ENCODE assay signal across 23 cellular contexts in genomic region chr7:66804001-66804400, GRCh38.
A peak's percentile ranks its signal among the peaks of the same experiment; 100 is the strongest.
DNase-seq lines count a peak whose midpoint lies in the region; TF ChIP-seq lines count a peak whose summit lies in the region.
"Had no signal": no experiment of that assay in that cellular context is flagged by ENCODE, and none has a peak within 500 bp of the region (broad histone marks: within the 10 kb centered on the region; RNA-seq: fewer than 3 reads in every experiment).

No MANE protein-coding gene starts in this region.

- DNase-seq in LNCaP clone FGC (ENCODE audit: low read depth) (no peak), inferior parietal cortex (ENCODE audit: extremely low spot score) (peak; percentile 72), substantia nigra (lab: John Stamatoyannopoulos, UW) (peak in 34 of 49 donors; percentile 2 to 71 (median 32)), NCI-H1417 treated with DMSO at 0.1 percent for 48 hours (lab: John Stamatoyannopoulos, UW) (no peak), H7 (no peak)
- no peak for DNase-seq in activated CD4-positive, alpha-beta T cell treated with anti-CD3 and anti-CD28 coated beads, Interleukin-2, amount 50 U/mL, for 48 hours
- DNase-seq: activated CD4-positive, alpha-beta T cell treated with anti-CD3 and anti-CD28 coated beads for 1 hour; activated naive CD4-positive, alpha-beta T cell treated with anti-CD3 and anti-CD28 coated beads for 36 hours; activated T-cell treated with anti-CD3 and anti-CD28 coated beads, Interleukin-2, amount 50 U/mL, for 72 hours; amniotic stem cell; effector memory CD4-positive, alpha-beta T cell; GF-D8; glutamatergic neuron; natural killer cell; NCI-H1048; NCI-H187 treated with DMSO at 0.1 percent for 48 hours; NCI-H2227 treated with DMSO at 0.1 percent for 48 hours; NCI-H748 treated with DMSO at 0.1 percent for 48 hours; PC-9; SHP77; T-cell had no signal

- no peaks in the 10 kb centered on the region for H3K27me3 ChIP-seq in H7 (ENCODE audit: control insufficient read depth, insufficient read depth, low read length)
- H3K27me3 ChIP-seq: suprapubic skin had no signal

- peaks cover 16% of the 10 kb centered on the region for H3K36me3 ChIP-seq in H7 (replicated peaks; ENCODE audit: control insufficient read depth, insufficient read depth, low read length)

- no peak overlapping the region for H3K4me3 ChIP-seq in LNCaP clone FGC (ENCODE audit: low read depth, low read length)
- no peak overlapping the region for H3K4me3 ChIP-seq in H7 (ENCODE audit: insufficient read depth, low read depth, low read length)
- H3K4me3 ChIP-seq: PC-9, suprapubic skin had no signal

- peak; percentile 11; the same call in 1 of the 2 replicates for TF ChIP-seq CTCF in LNCaP clone FGC (IDR thresholded peaks at IDR 0.05; ENCODE audit: control insufficient read depth, extremely low read depth, insufficient read depth)

- H3K27ac ChIP-seq in cingulate gyrus (ENCODE audit: low read depth, low read length) (peak overlapping the region; percentile 21), substantia nigra (ENCODE audit: low read depth, low read length, poor library complexity, severe bottlenecking) (peak overlapping the region; percentile 2)
- H3K27ac ChIP-seq: PC-9, suprapubic skin had no signal

Comparison
In these comparisons a context has a peak if more than half of its experiments do, and no peak if none do; other contexts are left out.
1. DNase-seq: peak in inferior parietal cortex (single experiment) and substantia nigra (34 of 49); none in LNCaP clone FGC (single experiment), NCI-H1417 treated with DMSO at 0.1 percent for 48 hours (single experiment), H7 (single experiment) and activated CD4-positive, alpha-beta T cell treated with anti-CD3 and anti-CD28 coated beads, Interleukin-2, amount 50 U/mL, for 48 hours (0 of 2).